ENCODE assay signal across 8 cellular contexts in the genomic region with DNA sequence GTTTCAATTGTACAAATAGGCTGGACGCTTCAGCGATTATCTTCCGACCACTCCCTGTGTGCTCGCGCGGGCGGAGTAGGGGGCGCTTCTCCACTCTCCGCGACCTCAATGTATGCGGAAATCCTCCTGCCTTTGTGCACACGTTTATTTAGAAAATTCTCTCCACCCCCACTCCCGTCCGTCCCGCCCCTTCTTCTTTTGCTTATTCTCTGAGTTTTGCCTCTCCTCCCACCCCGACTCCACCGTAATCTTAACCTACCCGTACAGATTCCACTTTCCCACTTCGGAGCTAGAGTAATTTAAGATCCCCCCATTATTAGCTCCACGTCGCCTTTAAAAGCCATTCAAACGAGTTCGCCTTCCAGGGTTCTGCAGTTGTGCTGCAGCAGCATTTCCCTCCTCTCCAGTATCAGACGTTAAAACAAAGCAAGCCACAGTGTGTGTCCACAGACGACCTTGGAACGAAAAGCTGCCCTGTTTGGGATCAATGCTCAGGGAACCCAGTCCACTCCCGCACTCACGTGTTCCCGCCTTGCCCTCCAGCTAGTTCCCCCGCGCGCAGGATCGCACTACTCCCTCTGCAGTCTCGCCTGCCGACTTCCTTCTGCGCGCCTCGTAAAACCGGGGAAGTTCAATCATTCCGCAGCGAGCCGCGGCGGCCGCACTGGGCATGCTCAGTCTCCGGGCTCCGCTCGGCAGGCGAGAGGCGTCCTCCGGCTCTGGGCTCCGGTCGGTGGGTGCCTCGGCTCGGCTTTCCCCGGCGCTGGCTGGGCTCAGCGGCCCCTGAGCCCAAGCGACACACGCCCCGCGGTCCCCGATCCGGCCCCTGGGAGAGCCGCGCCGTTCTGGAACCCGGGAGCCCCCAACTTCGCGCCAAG. TPM values are rescaled to one million over a fixed set of nuclear protein-coding genes. Genes with fewer than 3 reads are reported as not detected.
DNase-seq lines count a peak whose midpoint lies in the region; ATAC-seq and TF ChIP-seq lines count a peak whose summit lies in the region.

A gene with protein sequence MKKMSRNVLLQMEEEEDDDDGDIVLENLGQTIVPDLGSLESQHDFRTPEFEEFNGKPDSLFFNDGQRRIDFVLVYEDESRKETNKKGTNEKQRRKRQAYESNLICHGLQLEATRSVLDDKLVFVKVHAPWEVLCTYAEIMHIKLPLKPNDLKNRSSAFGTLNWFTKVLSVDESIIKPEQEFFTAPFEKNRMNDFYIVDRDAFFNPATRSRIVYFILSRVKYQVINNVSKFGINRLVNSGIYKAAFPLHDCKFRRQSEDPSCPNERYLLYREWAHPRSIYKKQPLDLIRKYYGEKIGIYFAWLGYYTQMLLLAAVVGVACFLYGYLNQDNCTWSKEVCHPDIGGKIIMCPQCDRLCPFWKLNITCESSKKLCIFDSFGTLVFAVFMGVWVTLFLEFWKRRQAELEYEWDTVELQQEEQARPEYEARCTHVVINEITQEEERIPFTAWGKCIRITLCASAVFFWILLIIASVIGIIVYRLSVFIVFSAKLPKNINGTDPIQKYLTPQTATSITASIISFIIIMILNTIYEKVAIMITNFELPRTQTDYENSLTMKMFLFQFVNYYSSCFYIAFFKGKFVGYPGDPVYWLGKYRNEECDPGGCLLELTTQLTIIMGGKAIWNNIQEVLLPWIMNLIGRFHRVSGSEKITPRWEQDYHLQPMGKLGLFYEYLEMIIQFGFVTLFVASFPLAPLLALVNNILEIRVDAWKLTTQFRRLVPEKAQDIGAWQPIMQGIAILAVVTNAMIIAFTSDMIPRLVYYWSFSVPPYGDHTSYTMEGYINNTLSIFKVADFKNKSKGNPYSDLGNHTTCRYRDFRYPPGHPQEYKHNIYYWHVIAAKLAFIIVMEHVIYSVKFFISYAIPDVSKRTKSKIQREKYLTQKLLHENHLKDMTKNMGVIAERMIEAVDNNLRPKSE (plus strand): TSS at position 677 of the 878 bp plus-strand sequence. CDS start 227 bp downstream, outside the sequence.

- no peaks in the 10 kb centered on the region for H3K9me3 ChIP-seq in BLaER1

- CTCF ChIA-PET in activated CD4-positive, alpha-beta T cell treated with anti-CD3 and anti-CD28 coated beads for 36 hours (lab: Charles Lee) = interaction anchor here (0.6 to 1.8 kb wide), 11 partner anchors 9 to 556 kb away, joined by 3 to 5 read pairs (median 3); no protein-coding TSS in a partner anchor

- peak; percentile 58 for DNase-seq in GM19238 (ENCODE audit: insufficient read length, low spot score)
- peak; percentile 82 for DNase-seq in NCI-H510A treated with DMSO at 0.1 percent for 48 hours (lab: John Stamatoyannopoulos, UW)
- peak; percentile 89 for DNase-seq in activated CD4-positive, alpha-beta T cell treated with anti-CD3 and anti-CD28 coated beads for 36 hours
- DNase-seq in choroid plexus epithelial cell (ENCODE audit: low read depth) = peak; percentile 89
- DNase-seq in stimulated activated CD4-positive, alpha-beta T cell treated with anti-CD3 and anti-CD28 coated beads, Interleukin-1b, Interleukin-23, amount 100 ng/mL, for 48 hours = peak; percentile 82

- H4K20me1 ChIP-seq in BLaER1 = peaks cover 40% of the 10 kb centered on the region

- H3K27me3 ChIP-seq in BLaER1 (no peaks in the 10 kb centered on the region), layer of hippocampus (ENCODE audit: control insufficient read depth, insufficient read depth, low read length) (no peaks in the 10 kb centered on the region)

- peak; percentile 51 for TF ChIP-seq CTCF in choroid plexus epithelial cell (conservative IDR thresholded peaks at IDR 0.05; ENCODE audit: low read depth, low read length)

- H3K4me1 ChIP-seq in BLaER1 = peaks cover 47% of the 10 kb centered on the region

- H3K4me3 ChIP-seq in BLaER1 (peak within 1 kb of the TSS; percentile 95), choroid plexus epithelial cell (ENCODE audit: low read depth, low read length) (peak within 1 kb of the TSS; percentile 84)

- peak within 1 kb of the TSS; percentile 89 for H3K4me3 Mint-ChIP-seq in activated CD4-positive, alpha-beta T cell treated with anti-CD3 and anti-CD28 coated beads for 36 hours

- H3K27ac Mint-ChIP-seq in activated CD4-positive, alpha-beta T cell treated with anti-CD3 and anti-CD28 coated beads for 36 hours = peak within 1 kb of the TSS; percentile 90

- peak within 1 kb of the TSS; percentile 91 for H3K27ac ChIP-seq in BLaER1
- H3K27ac ChIP-seq in layer of hippocampus (ENCODE audit: low read depth, low read length) = peak within 1 kb of the TSS; percentile 77

- POLR2A ChIA-PET in activated CD4-positive, alpha-beta T cell treated with anti-CD3 and anti-CD28 coated beads for 36 hours (lab: Charles Lee) = interaction anchor here (0.6 to 0.7 kb wide), 3 partner anchors 50 to 537 kb away, joined by 3 read pairs; no protein-coding TSS in a partner anchor

- H3K27me3 Mint-ChIP-seq in activated CD4-positive, alpha-beta T cell treated with anti-CD3 and anti-CD28 coated beads for 36 hours = no peaks in the 10 kb centered on the region

- H3K36me3 Mint-ChIP-seq in activated CD4-positive, alpha-beta T cell treated with anti-CD3 and anti-CD28 coated beads for 36 hours (ENCODE audit: low read depth) = no peaks in the 10 kb centered on the region

- H3K4me2 ChIP-seq in BLaER1 = peak within 1 kb of the TSS; percentile 88

- H3K9ac ChIP-seq in BLaER1 = peak within 1 kb of the TSS; percentile 92

- intact Hi-C loops in activated CD4-positive, alpha-beta T cell treated with anti-CD3 and anti-CD28 coated beads for 36 hours (cut with DNase I, micrococcal nuclease) = loop anchor here (1.0 to 5.0 kb wide), 4 partner anchors 19 to 512 kb away; a partner anchor contains a TSS

- peaks cover 2% of the 10 kb centered on the region; the same call in 1 of the 2 replicates for H3K36me3 ChIP-seq in BLaER1

- H3K4me1 Mint-ChIP-seq in activated CD4-positive, alpha-beta T cell treated with anti-CD3 and anti-CD28 coated beads for 36 hours = peaks cover 39% of the 10 kb centered on the region

- ATAC-seq in HG03439 (IDR thresholded peaks at IDR 0.05; ENCODE audit: unreplicated experiment) = peak; percentile 67
- ATAC-seq in activated CD4-positive, alpha-beta T cell treated with anti-CD3 and anti-CD28 coated beads for 36 hours = peak; percentile 83

- H3K9me3 Mint-ChIP-seq in activated CD4-positive, alpha-beta T cell treated with anti-CD3 and anti-CD28 coated beads for 36 hours (ENCODE audit: low read depth) = no peaks in the 10 kb centered on the region

RNA-seq across cellular contexts. Expression of the gene that starts here (rescaled TPM):
- total RNA-seq in activated CD4-positive, alpha-beta T cell treated with anti-CD3 and anti-CD28 coated beads for 36 hours = 10 to 100 TPM; 18.7 to 20.3 TPM

Comparison
In these comparisons a context has a peak if more than half of its experiments do, and no peak if none do; other contexts are left out.
1. Peak in every context shown above with its lines: DNase-seq, ATAC-seq, H3K4me3 ChIP-seq and H3K27ac ChIP-seq.